ENCODE assay signal across 29 cellular contexts in genomic region chr1:65503427-65503826, GRCh38.
"Had no signal": no experiment of that assay in that cellular context is flagged by ENCODE, and none has a peak within 500 bp of the region (broad histone marks: within the 10 kb centered on the region; RNA-seq: fewer than 3 reads in every experiment).

No MANE protein-coding gene starts in this region.

- H3K36me3 Mint-ChIP-seq: activated CD8-positive, alpha-beta memory T cell treated with anti-CD3 and anti-CD28 coated beads, Interleukin-2, amount 10 ng/mL, durations not matched to agents 7 days and 5 days; activated naive CD4-positive, alpha-beta T cell treated with anti-CD3 and anti-CD28 coated beads, Interleukin-2, amount 50 U/mL, for 24 hours; activated naive CD8-positive, alpha-beta T cell treated with anti-CD3 and anti-CD28 coated beads, Interleukin-2, amount 10 ng/mL, durations not matched to agents 7 days and 5 days had no signal

- H3K4me1 Mint-ChIP-seq: activated CD4-positive, alpha-beta memory T cell treated with anti-CD3 and anti-CD28 coated beads, Interleukin-2, amount 10 ng/mL, durations not matched to agents 7 days and 5 days; activated CD8-positive, alpha-beta memory T cell treated with anti-CD3 and anti-CD28 coated beads, Interleukin-2, amount 10 ng/mL, durations not matched to agents 7 days and 5 days; activated naive CD4-positive, alpha-beta T cell treated with anti-CD3 and anti-CD28 coated beads, Interleukin-2, amount 50 U/mL, for 24 hours; activated naive CD8-positive, alpha-beta T cell treated with anti-CD3 and anti-CD28 coated beads, Interleukin-2, amount 10 ng/mL, durations not matched to agents 7 days and 5 days; activated T-helper 17 cell treated with anti-CD3 and anti-CD28 coated beads, Interleukin-2, amount 50 U/mL, for 72 hours had no signal

- H3K27me3 Mint-ChIP-seq: activated CD4-positive, alpha-beta memory T cell treated with anti-CD3 and anti-CD28 coated beads, Interleukin-2, amount 10 ng/mL, durations not matched to agents 7 days and 5 days; activated CD8-positive, alpha-beta memory T cell treated with anti-CD3 and anti-CD28 coated beads, Interleukin-2, amount 10 ng/mL, durations not matched to agents 7 days and 5 days; activated naive CD8-positive, alpha-beta T cell treated with anti-CD3 and anti-CD28 coated beads, Interleukin-2, amount 10 ng/mL, durations not matched to agents 7 days and 5 days; activated T-helper 17 cell treated with anti-CD3 and anti-CD28 coated beads, Interleukin-2, amount 50 U/mL, for 72 hours had no signal

- H3K4me3 ChIP-seq: body of pancreas, breast epithelium, SJCRH30, SK-N-MC had no signal

- H3K4me3 Mint-ChIP-seq: activated CD4-positive, alpha-beta memory T cell treated with anti-CD3 and anti-CD28 coated beads, Interleukin-2, amount 10 ng/mL, durations not matched to agents 7 days and 5 days; activated CD8-positive, alpha-beta memory T cell treated with anti-CD3 and anti-CD28 coated beads, Interleukin-2, amount 10 ng/mL, durations not matched to agents 7 days and 5 days; activated naive CD4-positive, alpha-beta T cell treated with anti-CD3 and anti-CD28 coated beads, Interleukin-2, amount 50 U/mL, for 24 hours; activated naive CD8-positive, alpha-beta T cell treated with anti-CD3 and anti-CD28 coated beads, Interleukin-2, amount 10 ng/mL, durations not matched to agents 7 days and 5 days; activated T-cell treated with anti-CD3 and anti-CD28 coated beads, Interleukin-2, amount 50 U/mL, for 72 hours; activated T-helper 17 cell treated with anti-CD3 and anti-CD28 coated beads, Interleukin-2, amount 50 U/mL, for 72 hours had no signal

- ATAC-seq: activated CD8-positive, alpha-beta memory T cell treated with anti-CD3 and anti-CD28 coated beads, Interleukin-2, amount 10 ng/mL, durations not matched to agents 7 days and 5 days; activated T-cell treated with anti-CD3 and anti-CD28 coated beads, Interleukin-2, amount 50 U/mL, for 72 hours; activated T-helper 17 cell treated with anti-CD3 and anti-CD28 coated beads, Interleukin-2, amount 50 U/mL, for 72 hours; body of pancreas; Panc1 had no signal

- DNase-seq: activated CD4-positive, alpha-beta memory T cell treated with anti-CD3 and anti-CD28 coated beads, Interleukin-2, amount 10 ng/mL, durations not matched to agents 7 days and 5 days; activated CD4-positive, alpha-beta T cell treated with anti-CD3 and anti-CD28 coated beads for 1 hour; activated CD4-positive, alpha-beta T cell treated with anti-CD3 and anti-CD28 coated beads for 48 hours; activated CD4-positive, CD25-positive, alpha-beta regulatory T cell; activated CD8-positive, alpha-beta memory T cell treated with anti-CD3 and anti-CD28 coated beads for 24 hours; activated CD8-positive, alpha-beta memory T cell treated with anti-CD3 and anti-CD28 coated beads, Interleukin-2, amount 10 ng/mL, durations not matched to agents 7 days and 5 days; activated CD8-positive, alpha-beta memory T cell treated with anti-CD3 and anti-CD28 coated beads, Interleukin-2, amount 50 U/mL, for 48 hours; activated effector memory CD4-positive, alpha-beta T cell treated with anti-CD3 and anti-CD28 coated beads, Interleukin-2, amount 50 U/mL, for 16 hours; activated naive CD4-positive, alpha-beta T cell treated with Interleukin-2 at 50 U/mL for 16 hours; activated naive CD8-positive, alpha-beta T cell treated with anti-CD3 and anti-CD28 coated beads, Interleukin-2, amount 10 ng/mL, durations not matched to agents 7 days and 5 days; activated T-cell treated with anti-CD3 and anti-CD28 coated beads, Interleukin-2, amount 50 U/mL, for 1 hour; activated T-cell treated with anti-CD3 and anti-CD28 coated beads, Interleukin-2, amount 50 U/mL, for 72 hours; body of pancreas; NCI-H1105; NCI-H1417 treated with DMSO at 0.1 percent for 48 hours; NCI-H1930; NCI-H2081 treated with DMSO at 0.1 percent for 48 hours; NCI-H345; NCI-H524 treated with DMSO at 0.1 percent for 48 hours; SHP77; SJCRH30; T1000; WERI-Rb-1 had no signal

- FAIRE-seq: astrocyte had no signal

- H3K27ac Mint-ChIP-seq: activated CD4-positive, alpha-beta memory T cell treated with anti-CD3 and anti-CD28 coated beads, Interleukin-2, amount 10 ng/mL, durations not matched to agents 7 days and 5 days; activated CD8-positive, alpha-beta memory T cell treated with anti-CD3 and anti-CD28 coated beads, Interleukin-2, amount 10 ng/mL, durations not matched to agents 7 days and 5 days; activated naive CD4-positive, alpha-beta T cell treated with anti-CD3 and anti-CD28 coated beads, Interleukin-2, amount 50 U/mL, for 24 hours; activated naive CD8-positive, alpha-beta T cell treated with anti-CD3 and anti-CD28 coated beads, Interleukin-2, amount 10 ng/mL, durations not matched to agents 7 days and 5 days; activated T-cell treated with anti-CD3 and anti-CD28 coated beads, Interleukin-2, amount 50 U/mL, for 72 hours; activated T-helper 17 cell treated with anti-CD3 and anti-CD28 coated beads, Interleukin-2, amount 50 U/mL, for 72 hours had no signal

- H3K9me3 Mint-ChIP-seq: activated CD4-positive, alpha-beta memory T cell treated with anti-CD3 and anti-CD28 coated beads, Interleukin-2, amount 10 ng/mL, durations not matched to agents 7 days and 5 days; activated naive CD4-positive, alpha-beta T cell treated with anti-CD3 and anti-CD28 coated beads, Interleukin-2, amount 50 U/mL, for 24 hours; activated naive CD8-positive, alpha-beta T cell treated with anti-CD3 and anti-CD28 coated beads, Interleukin-2, amount 10 ng/mL, durations not matched to agents 7 days and 5 days; activated T-helper 17 cell treated with anti-CD3 and anti-CD28 coated beads, Interleukin-2, amount 50 U/mL, for 72 hours had no signal
